9 cellular contexts compared by ENCODE assay signal in genomic region chr1:26743426-26744059, GRCh38. TPM values are rescaled to one million over a fixed set of nuclear protein-coding genes. Genes with fewer than 3 reads are reported as not detected.
DNase-seq lines count a peak whose midpoint lies in the region; ATAC-seq and TF ChIP-seq lines count a peak whose summit lies in the region.
"Had no signal": no experiment of that assay in that cellular context is flagged by ENCODE, and none has a peak within 500 bp of the region (broad histone marks: within the 10 kb centered on the region; RNA-seq: fewer than 3 reads in every experiment).

No MANE protein-coding gene starts in this region.

- peaks cover 91% of the 10 kb centered on the region for H3K4me1 ChIP-seq in CD8-positive, alpha-beta memory T cell (ENCODE audit: insufficient read depth, low read length)
- H3K4me1 ChIP-seq in osteoblast (ENCODE audit: insufficient read depth, low read length) = peaks cover 19% of the 10 kb centered on the region

- H3K36me3 Mint-ChIP-seq in CD8-positive, alpha-beta memory T cell = peaks cover 3 to 65% (median 14%) of the 10 kb centered on the region in 3 donors
- H3K36me3 Mint-ChIP-seq in MCF 10A (ENCODE audit: insufficient read depth, unreplicated experiment) = peaks cover 77% of the 10 kb centered on the region

- ATAC-seq in HG03159 (IDR thresholded peaks at IDR 0.05; ENCODE audit: unreplicated experiment) (peak; percentile 8), HG02759 (IDR thresholded peaks at IDR 0.05; ENCODE audit: unreplicated experiment) (no peak), HG03342 (IDR thresholded peaks at IDR 0.05; ENCODE audit: unreplicated experiment) (no peak), GM19328 (IDR thresholded peaks at IDR 0.05; ENCODE audit: unreplicated experiment) (no peak)

- no peak overlapping the region for H2AFZ ChIP-seq in osteoblast (ENCODE audit: low read length)

- CTCF ChIA-PET in CD8-positive, alpha-beta memory T cell (lab: Charles Lee) = interaction anchor here (0.7 to 2.2 kb wide), 9 partner anchors 11 to 202 kb away, joined by 3 to 13 read pairs (median 3); partner anchors contain the start of gene PIGV
- CTCF ChIA-PET in MCF 10A (lab: Yijun Ruan, JAX) = interaction anchor here (1.2 kb wide), 1 partner anchor 66 kb away, joined by 7 read pairs; no protein-coding TSS in a partner anchor

- peaks cover 11% of the 10 kb centered on the region for H3K36me3 ChIP-seq in CD8-positive, alpha-beta memory T cell (ENCODE audit: insufficient read depth, low read length)
- H3K36me3 ChIP-seq in osteoblast (ENCODE audit: insufficient read depth, low read length) = peaks cover 29% of the 10 kb centered on the region

- H3K4me3 Mint-ChIP-seq in CD8-positive, alpha-beta memory T cell = peak overlapping the region; percentile 8 to 84 (median 59)
- no peak overlapping the region for H3K4me3 Mint-ChIP-seq in MCF 10A (ENCODE audit: unreplicated experiment)

- peaks cover 76% of the 10 kb centered on the region for H3K79me2 ChIP-seq in osteoblast (ENCODE audit: insufficient read depth, low read length)

- no peaks in the 10 kb centered on the region for H3K9me3 Mint-ChIP-seq in CD8-positive, alpha-beta memory T cell
- H3K9me3 Mint-ChIP-seq in MCF 10A (ENCODE audit: unreplicated experiment) = no peaks in the 10 kb centered on the region

- BruUV-seq in MCF 10A (replicated peaks; lab: Mats Ljungman, UMichigan) = no TSS peak

- no peaks in the 10 kb centered on the region for H3K9me3 ChIP-seq in CD8-positive, alpha-beta memory T cell (ENCODE audit: low read length)
- no peaks in the 10 kb centered on the region for H3K9me3 ChIP-seq in osteoblast (ENCODE audit: low read depth, low read length)

- peak overlapping the region; percentile 36 for H3K4me3 ChIP-seq in CD8-positive, alpha-beta memory T cell (ENCODE audit: low read length)
- no peak overlapping the region for H3K4me3 ChIP-seq in osteoblast (ENCODE audit: insufficient read depth, low read length)

- TF ChIP-seq CTCF in MCF 10A (IDR thresholded peaks at IDR 0.05; ENCODE audit: unreplicated experiment) = no peak
- no peak for TF ChIP-seq CTCF in osteoblast (IDR thresholded peaks at IDR 0.05; ENCODE audit: extremely low read depth, low read depth, low read length)

- POLR2A ChIA-PET in CD8-positive, alpha-beta memory T cell (lab: Charles Lee) = interaction anchor here (0.6 to 5.0 kb wide), 6 partner anchors 19 to 169 kb away, joined by 3 to 23 read pairs (median 4); partner anchors contain the start of genes ARID1A and PIGV
- POLR2A ChIA-PET in MCF 10A (lab: Yijun Ruan, JAX) = interaction anchor here (1.5 kb wide), 1 partner anchor 22 kb away, joined by 4 read pairs; no protein-coding TSS in a partner anchor

- peak overlapping the region; percentile 54 for H3K4me2 ChIP-seq in osteoblast (ENCODE audit: insufficient read depth, low read length)

- H3K27me3 ChIP-seq in CD8-positive, alpha-beta memory T cell (ENCODE audit: insufficient read depth, low read length, poor library complexity, severe bottlenecking) = no peaks in the 10 kb centered on the region
- H3K27me3 ChIP-seq in osteoblast (ENCODE audit: insufficient read depth, low read length) = no peaks in the 10 kb centered on the region

- H3K27ac ChIP-seq in CD8-positive, alpha-beta memory T cell (ENCODE audit: low read depth, low read length) = no peak overlapping the region
- peak overlapping the region; percentile 59 for H3K27ac ChIP-seq in osteoblast (ENCODE audit: low read depth, low read length)

- peaks cover 0 to 2% of the 10 kb centered on the region in 2 donors for H3K27me3 Mint-ChIP-seq in CD8-positive, alpha-beta memory T cell
- no peaks in the 10 kb centered on the region for H3K27me3 Mint-ChIP-seq in MCF 10A (ENCODE audit: insufficient read depth, unreplicated experiment)

- H4K20me1 ChIP-seq in osteoblast (ENCODE audit: insufficient read depth, low read length) = peaks cover 17% of the 10 kb centered on the region

- H3K27ac Mint-ChIP-seq in CD8-positive, alpha-beta memory T cell = peak overlapping the region; percentile 73 to 98 (median 92)
- H3K27ac Mint-ChIP-seq in MCF 10A (ENCODE audit: low read depth, unreplicated experiment) = peak overlapping the region; percentile 53

- DNase-seq in CD8-positive, alpha-beta memory T cell = no peak
- no peak for DNase-seq in MCF 10A (ENCODE audit: unreplicated experiment)
- no peak for DNase-seq in osteoblast (ENCODE audit: insufficient read length, low spot score, missing footprints)
- DNase-seq in stimulated activated CD4-positive, alpha-beta T cell treated with anti-CD3 and anti-CD28 coated beads, Interleukin-4, amount 100 ng/mL, for 4 hours = no peak
- DNase-seq: NCI-H526 had no signal

- H3K4me1 Mint-ChIP-seq in CD8-positive, alpha-beta memory T cell = peaks cover 78 to 93% (median 88%) of the 10 kb centered on the region in 3 donors
- H3K4me1 Mint-ChIP-seq in MCF 10A (ENCODE audit: insufficient read depth, unreplicated experiment) = peaks cover 18% of the 10 kb centered on the region

- intact Hi-C loops in MCF 10A (cut with micrococcal nuclease) = no loop called here

RNA-seq across cellular contexts. Expression of gene PIGV, which starts 44.2 kb away (rescaled TPM):
- 10 to 100 TPM; 23.6 to 24.9 TPM for total RNA-seq in CD8-positive, alpha-beta memory T cell
- 19.1 TPM for polyA plus RNA-seq in CD8-positive, alpha-beta memory T cell
- total RNA-seq in MCF 10A (2022) (13.3 and 14.7 TPM in 2 replicates), osteoblast (18.1 and 19.2 TPM in 2 replicates)

RNA-seq across cellular contexts. Expression of gene ARID1A, which starts 47.7 kb away (rescaled TPM):
- 10 to 100 TPM; 88.4 to 90.9 TPM for total RNA-seq in CD8-positive, alpha-beta memory T cell
- polyA plus RNA-seq in CD8-positive, alpha-beta memory T cell = 31.6 TPM
- total RNA-seq in MCF 10A (2022) = 54.2 and 56.9 TPM in 2 replicates
- total RNA-seq in osteoblast = 22.8 and 23.6 TPM in 2 replicates
